9 cellular contexts compared by ENCODE assay signal in genomic region chr6:22025468-22026159, GRCh38.
A peak's percentile ranks its signal among the peaks of the same experiment; 100 is the strongest.
DNase-seq lines count a peak whose midpoint lies in the region; ATAC-seq and TF ChIP-seq lines count a peak whose summit lies in the region.
"Had no signal": no experiment of that assay in that cellular context is flagged by ENCODE, and none has a peak within 500 bp of the region (broad histone marks: within the 10 kb centered on the region; RNA-seq: fewer than 3 reads in every experiment).

No MANE protein-coding gene starts in this region.

- peak; percentile 60 for ATAC-seq in HG02623 (IDR thresholded peaks at IDR 0.05; ENCODE audit: unreplicated experiment)

- peaks cover 5% of the 10 kb centered on the region for H3K36me3 Mint-ChIP-seq in activated CD4-positive, alpha-beta T cell treated with anti-CD3 and anti-CD28 coated beads, Interleukin-2, amount 10 ng/mL, durations not matched to agents 7 days and 5 days (ENCODE audit: low read depth)
- H3K36me3 Mint-ChIP-seq in activated CD4-positive, alpha-beta memory T cell treated with anti-CD3 and anti-CD28 coated beads for 36 hours = no peaks in the 10 kb centered on the region

- H3K27ac ChIP-seq in colonic mucosa (peak overlapping the region; percentile 15), mesodermal cell (ENCODE audit: low read depth, low read length, severe bottlenecking) (peak overlapping the region; percentile 90)

- H3K27me3 ChIP-seq in colonic mucosa = no peaks in the 10 kb centered on the region

- H3K4me3 Mint-ChIP-seq in activated CD4-positive, alpha-beta T cell treated with anti-CD3 and anti-CD28 coated beads, Interleukin-2, amount 10 ng/mL, durations not matched to agents 7 days and 5 days = peak overlapping the region; percentile 5
- H3K4me3 Mint-ChIP-seq in activated CD4-positive, alpha-beta memory T cell treated with anti-CD3 and anti-CD28 coated beads for 36 hours = no peak overlapping the region
- H3K4me3 Mint-ChIP-seq: central memory CD8-positive, alpha-beta T cell had no signal

- H3K9me3 Mint-ChIP-seq in activated CD4-positive, alpha-beta T cell treated with anti-CD3 and anti-CD28 coated beads, Interleukin-2, amount 10 ng/mL, durations not matched to agents 7 days and 5 days = peaks cover 5% of the 10 kb centered on the region
- no peaks in the 10 kb centered on the region for H3K9me3 Mint-ChIP-seq in activated CD4-positive, alpha-beta memory T cell treated with anti-CD3 and anti-CD28 coated beads for 36 hours

- no peak overlapping the region for H3K4me3 ChIP-seq in colonic mucosa
- no peak overlapping the region for H3K4me3 ChIP-seq in mesodermal cell (ENCODE audit: extremely low read depth, insufficient read depth, low read length, poor library complexity, severe bottlenecking)

- H3K4me1 ChIP-seq in colonic mucosa = no peaks in the 10 kb centered on the region
- H3K4me1 ChIP-seq in mesodermal cell (ENCODE audit: control insufficient read depth, insufficient read depth, low read length, poor library complexity, severe bottlenecking) = peaks cover 43% of the 10 kb centered on the region

- H3K4me1 Mint-ChIP-seq in activated CD4-positive, alpha-beta T cell treated with anti-CD3 and anti-CD28 coated beads, Interleukin-2, amount 10 ng/mL, durations not matched to agents 7 days and 5 days = peaks cover 44% of the 10 kb centered on the region
- H3K4me1 Mint-ChIP-seq in activated CD4-positive, alpha-beta memory T cell treated with anti-CD3 and anti-CD28 coated beads for 36 hours (ENCODE audit: low read depth) = no peaks in the 10 kb centered on the region
- H3K4me1 Mint-ChIP-seq: central memory CD8-positive, alpha-beta T cell had no signal

- H3K27me3 Mint-ChIP-seq in activated CD4-positive, alpha-beta T cell treated with anti-CD3 and anti-CD28 coated beads, Interleukin-2, amount 10 ng/mL, durations not matched to agents 7 days and 5 days = no peaks in the 10 kb centered on the region
- peaks cover 2% of the 10 kb centered on the region for H3K27me3 Mint-ChIP-seq in activated CD4-positive, alpha-beta memory T cell treated with anti-CD3 and anti-CD28 coated beads for 36 hours
- H3K27me3 Mint-ChIP-seq: central memory CD8-positive, alpha-beta T cell had no signal

- H3K9ac ChIP-seq in colonic mucosa (ENCODE audit: low read depth in 2 of 2, low read length in 2 of 2) = peak overlapping the region in 1 of 2 donors; percentile 10

- no peak for TF ChIP-seq CTCF in colonic mucosa (IDR thresholded peaks at IDR 0.05)

- WGBS in mesodermal cell (ENCODE audit: insufficient coverage in 2 of 2), 2 experiments = 6 to 34% methylated on average over 4 to 5 of the region's 9 CpGs

- H3K36me3 ChIP-seq in colonic mucosa = no peaks in the 10 kb centered on the region
- peaks cover 22% of the 10 kb centered on the region for H3K36me3 ChIP-seq in mesodermal cell (ENCODE audit: control insufficient read depth, insufficient read depth, low read length)

- H3K27ac Mint-ChIP-seq in activated CD4-positive, alpha-beta T cell treated with anti-CD3 and anti-CD28 coated beads, Interleukin-2, amount 10 ng/mL, durations not matched to agents 7 days and 5 days = peak overlapping the region; percentile 76
- no peak overlapping the region for H3K27ac Mint-ChIP-seq in activated CD4-positive, alpha-beta memory T cell treated with anti-CD3 and anti-CD28 coated beads for 36 hours

- POLR2A ChIA-PET in activated CD4-positive, alpha-beta T cell treated with anti-CD3 and anti-CD28 coated beads, Interleukin-2, amount 10 ng/mL, durations not matched to agents 7 days and 5 days (lab: Charles Lee) = interaction anchor here (0.5 to 0.9 kb wide), 2 partner anchors 37 to 43 kb away, joined by 3 to 4 read pairs; no protein-coding TSS in a partner anchor
- POLR2A ChIA-PET in activated CD4-positive, alpha-beta memory T cell treated with anti-CD3 and anti-CD28 coated beads for 36 hours (lab: Charles Lee) = no interaction called here

- no peaks in the 10 kb centered on the region for H3K9me3 ChIP-seq in colonic mucosa
- H3K9me3 ChIP-seq in mesodermal cell (ENCODE audit: control insufficient read depth, low read length) = peaks cover 19% of the 10 kb centered on the region

- peak; percentile 13 for DNase-seq in activated CD4-positive, alpha-beta T cell treated with anti-CD3 and anti-CD28 coated beads, Interleukin-2, amount 10 ng/mL, durations not matched to agents 7 days and 5 days
- DNase-seq in activated CD4-positive, alpha-beta T cell treated with anti-CD3 and anti-CD28 coated beads, Interleukin-2, amount 50 U/mL, for 1 hour = no peak
- DNase-seq in NOMO-1 treated with DMSO at 0.1 percent for 48 hours (lab: John Stamatoyannopoulos, UW; ENCODE audit: unreplicated experiment) = peak; percentile 91
- DNase-seq in colonic mucosa = no peak
- no peak for DNase-seq in D341Med (ENCODE audit: low spot score)
- DNase-seq in activated CD4-positive, alpha-beta memory T cell treated with anti-CD3 and anti-CD28 coated beads for 36 hours = no peak

- CTCF ChIA-PET in activated CD4-positive, alpha-beta T cell treated with anti-CD3 and anti-CD28 coated beads, Interleukin-2, amount 10 ng/mL, durations not matched to agents 7 days and 5 days (lab: Charles Lee) = interaction anchor here (0.8 to 1.2 kb wide), 2 partner anchors 10 to 1734 kb away, joined by 3 read pairs; no protein-coding TSS in a partner anchor
- CTCF ChIA-PET in activated CD4-positive, alpha-beta memory T cell treated with anti-CD3 and anti-CD28 coated beads for 36 hours (lab: Charles Lee) = no interaction called here

- intact Hi-C loops in colonic mucosa (cut with DNase I) = no loop called here
- intact Hi-C loops in activated CD4-positive, alpha-beta memory T cell treated with anti-CD3 and anti-CD28 coated beads for 36 hours (cut with micrococcal nuclease) = no loop called here

Comparison
In these comparisons a context has a peak if more than half of its experiments do, and no peak if none do; other contexts are left out.
1. DNase-seq: peak in activated CD4-positive, alpha-beta T cell treated with anti-CD3 and anti-CD28 coated beads, Interleukin-2, amount 10 ng/mL, durations not matched to agents 7 days and 5 days (single experiment) and NOMO-1 treated with DMSO at 0.1 percent for 48 hours (single experiment); none in activated CD4-positive, alpha-beta T cell treated with anti-CD3 and anti-CD28 coated beads, Interleukin-2, amount 50 U/mL, for 1 hour (single experiment), colonic mucosa (single experiment), D341Med (single experiment) and activated CD4-positive, alpha-beta memory T cell treated with anti-CD3 and anti-CD28 coated beads for 36 hours (single experiment).